16 cellular contexts compared by ENCODE assay signal in the genomic region with DNA sequence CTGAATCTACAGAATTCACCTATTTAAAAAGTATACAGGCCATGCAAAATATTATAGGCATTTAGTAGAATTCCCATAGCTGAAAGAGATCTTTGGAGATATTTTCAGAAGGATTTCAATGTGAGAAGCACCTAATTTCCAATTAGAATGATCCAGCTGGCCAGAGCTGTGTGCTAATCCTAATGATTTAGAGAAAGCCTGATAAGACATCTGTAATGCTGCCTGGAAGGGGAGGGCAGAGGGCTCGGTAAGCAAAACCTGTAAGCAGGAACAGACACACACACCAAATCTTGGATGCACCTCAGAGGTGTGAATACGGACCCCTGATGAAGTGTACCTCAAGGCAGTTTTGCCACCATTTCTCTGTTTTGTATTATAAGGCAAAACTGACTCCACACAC. TPM values are rescaled to one million over a fixed set of nuclear protein-coding genes. Genes with fewer than 3 reads are reported as not detected.
DNase-seq lines count a peak whose midpoint lies in the region; TF ChIP-seq lines count a peak whose summit lies in the region.
"Had no signal": no experiment of that assay in that cellular context is flagged by ENCODE, and none has a peak within 500 bp of the region (broad histone marks: within the 10 kb centered on the region; RNA-seq: fewer than 3 reads in every experiment).

No MANE protein-coding gene starts in this region.

- peaks cover 97% of the 10 kb centered on the region for H3K79me2 ChIP-seq in SU-DHL-6 (ENCODE audit: insufficient read depth, low read length)

- TF ChIP-seq EP300 in suprapubic skin (IDR thresholded peaks at IDR 0.05): no peak

- H3K36me3 ChIP-seq in SU-DHL-6 (ENCODE audit: low read length): peaks cover 6% of the 10 kb centered on the region
- peaks cover 16% of the 10 kb centered on the region for H3K36me3 ChIP-seq in suprapubic skin

- H3K27me3 ChIP-seq in SU-DHL-6 (ENCODE audit: low read length): no peaks in the 10 kb centered on the region
- H3K27me3 ChIP-seq in suprapubic skin: no peaks in the 10 kb centered on the region
- H3K27me3 ChIP-seq: body of pancreas had no signal

- TF ChIP-seq POLR2A in suprapubic skin (IDR thresholded peaks at IDR 0.05): no peak

- H3K9me3 ChIP-seq in SU-DHL-6 (ENCODE audit: insufficient read depth, low read length) (no peaks in the 10 kb centered on the region), suprapubic skin (no peaks in the 10 kb centered on the region)
- H3K9me3 ChIP-seq: body of pancreas, prostate gland had no signal

- peak overlapping the region; percentile 2 for H3K4me3 ChIP-seq in SU-DHL-6 (ENCODE audit: insufficient read depth, low read length, poor library complexity, severe bottlenecking)
- H3K4me3 ChIP-seq in suprapubic skin: no peak overlapping the region
- H3K4me3 ChIP-seq: body of pancreas, prostate gland had no signal

- peaks cover 80 to 98% of the 10 kb centered on the region in 2 donors for H3K4me1 Mint-ChIP-seq in immature natural killer cell
- H3K4me1 Mint-ChIP-seq in activated T-helper 2 cell treated with anti-CD3 and anti-CD28 coated beads, Interferon-gamma antibody, Interleukin-2, Interleukin-4, amounts not matched to agents 10 μg/mL and 5 μg/mL and 100 μg/mL, durations not matched to agents 14 hours and 24 hours and 36 hours (ENCODE audit: low read depth): peaks cover 73% of the 10 kb centered on the region

- peak overlapping the region; percentile 96 for H3K4me2 ChIP-seq in SU-DHL-6 (ENCODE audit: low read depth, low read length, poor library complexity, severe bottlenecking)

- intact Hi-C loops in activated T-helper 2 cell treated with anti-CD3 and anti-CD28 coated beads, Interferon-gamma antibody, Interleukin-2, Interleukin-4, amounts not matched to agents 10 μg/mL and 5 μg/mL and 100 μg/mL, durations not matched to agents 14 hours and 24 hours and 36 hours (cut with micrococcal nuclease): no loop called here

- H3K4me1 ChIP-seq in suprapubic skin: peaks cover 95% of the 10 kb centered on the region

- 39% methylated on average over 2 of the region's 2 CpGs for WGBS in suprapubic skin

- peaks cover 12 to 17% (median 13%) of the 10 kb centered on the region in 3 donors for H3K27me3 Mint-ChIP-seq in immature natural killer cell (ENCODE audit: low read depth in 3 of 3)
- no peaks in the 10 kb centered on the region for H3K27me3 Mint-ChIP-seq in activated T-helper 2 cell treated with anti-CD3 and anti-CD28 coated beads, Interferon-gamma antibody, Interleukin-2, Interleukin-4, amounts not matched to agents 10 μg/mL and 5 μg/mL and 100 μg/mL, durations not matched to agents 14 hours and 24 hours and 36 hours (ENCODE audit: low read depth)

- H3K27ac ChIP-seq in SU-DHL-6 (ENCODE audit: low read depth, low read length) (peak overlapping the region; percentile 95), suprapubic skin (peak overlapping the region; percentile 57)
- H3K27ac ChIP-seq: 22Rv1, body of pancreas, prostate gland had no signal

- no peak overlapping the region for H3K4me3 Mint-ChIP-seq in immature natural killer cell
- H3K4me3 Mint-ChIP-seq in activated T-helper 2 cell treated with anti-CD3 and anti-CD28 coated beads, Interferon-gamma antibody, Interleukin-2, Interleukin-4, amounts not matched to agents 10 μg/mL and 5 μg/mL and 100 μg/mL, durations not matched to agents 14 hours and 24 hours and 36 hours (ENCODE audit: low read depth): no peak overlapping the region
- H3K4me3 Mint-ChIP-seq: CD14-positive monocyte had no signal

- TF ChIP-seq CTCF in SU-DHL-6 (IDR thresholded peaks at IDR 0.05; ENCODE audit: insufficient read depth, low read length, poor library complexity, severe bottlenecking) (no peak), suprapubic skin (IDR thresholded peaks at IDR 0.05) (no peak)

- peak overlapping the region; percentile 32; the same call in 1 of the 2 replicates for H3K9ac ChIP-seq in SU-DHL-6 (ENCODE audit: low read length)

- H3F3A ChIP-seq in SU-DHL-6 (ENCODE audit: insufficient read depth): peaks cover 68% of the 10 kb centered on the region

- H3K9me2 ChIP-seq in SU-DHL-6 (replicated peaks; ENCODE audit: insufficient read depth, low read length): no peaks in the 10 kb centered on the region

- no peaks in the 10 kb centered on the region for H3K9me3 Mint-ChIP-seq in immature natural killer cell
- no peaks in the 10 kb centered on the region for H3K9me3 Mint-ChIP-seq in activated T-helper 2 cell treated with anti-CD3 and anti-CD28 coated beads, Interferon-gamma antibody, Interleukin-2, Interleukin-4, amounts not matched to agents 10 μg/mL and 5 μg/mL and 100 μg/mL, durations not matched to agents 14 hours and 24 hours and 36 hours

- no peak overlapping the region for H2AFZ ChIP-seq in SU-DHL-6 (ENCODE audit: low read depth, low read length, severe bottlenecking)

- peaks cover 6 to 9% (median 8%) of the 10 kb centered on the region in 3 donors for H3K36me3 Mint-ChIP-seq in immature natural killer cell
- H3K36me3 Mint-ChIP-seq in activated T-helper 2 cell treated with anti-CD3 and anti-CD28 coated beads, Interferon-gamma antibody, Interleukin-2, Interleukin-4, amounts not matched to agents 10 μg/mL and 5 μg/mL and 100 μg/mL, durations not matched to agents 14 hours and 24 hours and 36 hours (ENCODE audit: low read depth): peaks cover 37% of the 10 kb centered on the region

- DNase-seq in DMS 273 (lab: John Stamatoyannopoulos, UW; ENCODE audit: unreplicated experiment): peak; percentile 16
- no peak for DNase-seq in DMS 273 treated with DMSO at 0.1 percent for 48 hours (lab: John Stamatoyannopoulos, UW)
- DNase-seq in immature natural killer cell: no peak
- no peak for DNase-seq in suprapubic skin (ENCODE audit: low spot score in 2 of 2)
- DNase-seq in anterior cingulate cortex (lab: John Stamatoyannopoulos, UW): no peak
- no peak for DNase-seq in amygdala (lab: John Stamatoyannopoulos, UW)
- DNase-seq in activated T-helper 2 cell treated with anti-CD3 and anti-CD28 coated beads, Interferon-gamma antibody, Interleukin-2, Interleukin-4, amounts not matched to agents 10 μg/mL and 5 μg/mL and 100 μg/mL, durations not matched to agents 14 hours and 24 hours and 36 hours (ENCODE audit: low spot score): no peak
- DNase-seq: activated effector memory CD4-positive, alpha-beta T cell treated with Interleukin-2 at 50 U/mL for 16 hours; body of pancreas; KG1; NCI-H146; NCI-H69 had no signal

- peak overlapping the region in 5 of 6 donors; percentile 20 to 65 (median 46) for H3K27ac Mint-ChIP-seq in immature natural killer cell
- H3K27ac Mint-ChIP-seq in activated T-helper 2 cell treated with anti-CD3 and anti-CD28 coated beads, Interferon-gamma antibody, Interleukin-2, Interleukin-4, amounts not matched to agents 10 μg/mL and 5 μg/mL and 100 μg/mL, durations not matched to agents 14 hours and 24 hours and 36 hours: no peak overlapping the region

- peaks cover 5% of the 10 kb centered on the region; the same call in 1 of the 2 replicates for H4K20me1 ChIP-seq in SU-DHL-6 (ENCODE audit: low read depth, low read length)

RNA-seq across cellular contexts. Expression of a gene that starts 14.0 kb away (rescaled TPM):
- polyA plus RNA-seq in immature natural killer cell: 1 to 10 TPM; 4.7 to 8.0 (median 6.1) TPM
- 10 to 100 TPM; 23.7 to 36.4 (median 30.9) TPM for total RNA-seq in suprapubic skin
- total RNA-seq in activated T-helper 2 cell treated with anti-CD3 and anti-CD28 coated beads, Interferon-gamma antibody, Interleukin-2, Interleukin-4, amounts not matched to agents 10 μg/mL and 5 μg/mL and 100 μg/mL, durations not matched to agents 14 hours and 24 hours and 36 hours: 29.2 and 31.0 TPM in 2 replicates
